Comparison of ENCODE assay signal across 19 cellular contexts in genomic region chr15:41879321-41879845, GRCh38. TPM values are rescaled to one million over a fixed set of nuclear protein-coding genes. Genes with fewer than 3 reads are reported as not detected.
DNase-seq lines count a peak whose midpoint lies in the region; ATAC-seq, FAIRE-seq and TF ChIP-seq lines count a peak whose summit lies in the region.
"Had no signal": no experiment of that assay in that cellular context is flagged by ENCODE, and none has a peak within 500 bp of the region (broad histone marks: within the 10 kb centered on the region; RNA-seq: fewer than 3 reads in every experiment).

No MANE protein-coding gene starts in this region.

- no peaks in the 10 kb centered on the region for H3K79me1 ChIP-seq in H1 (ENCODE audit: low read depth, low read length)

- peaks cover 11% of the 10 kb centered on the region for H3K4me1 Mint-ChIP-seq in T-helper 17 cell
- peaks cover 29% of the 10 kb centered on the region for H3K4me1 Mint-ChIP-seq in stimulated activated effector memory CD8-positive, alpha-beta T cell treated with anti-CD3 and anti-CD28 coated beads, Interleukin-12 subunit alpha, Interleukin-12 subunit beta, amount 100 ng/mL, for 72 hours
- peaks cover 16 to 34% of the 10 kb centered on the region in 2 donors for H3K4me1 Mint-ChIP-seq in stimulated activated naive B cell treated with anti-CD40 and anti-IgM and Interleukin-4, amounts not matched to agents 10 μg/mL and 1 μg/mL and 100 μg/mL, for 72 hours

- TF ChIP-seq POLR2A in H1 (IDR thresholded peaks at IDR 0.05; ENCODE audit: control extremely low read depth in 1 of 2, low read depth in 2 of 2, low read length in 2 of 2), result no peak

- peak; percentile 77 for DNase-seq in G401 (ENCODE audit: low spot score)
- DNase-seq in T-helper 17 cell, result no peak
- no peak for DNase-seq in H1 (ENCODE audit: low read depth in 1 of 2, low spot score in 2 of 2)
- no peak for DNase-seq in stimulated activated effector memory CD8-positive, alpha-beta T cell treated with anti-CD3 and anti-CD28 coated beads, Interleukin-12 subunit alpha, Interleukin-12 subunit beta, amount 100 ng/mL, for 72 hours (ENCODE audit: low spot score in 2 of 2)
- DNase-seq in heart right ventricle, result no peak
- DNase-seq in stimulated activated naive B cell treated with anti-CD40 and anti-IgM and Interleukin-4, amounts not matched to agents 10 μg/mL and 1 μg/mL and 100 μg/mL, for 72 hours, result no peak
- DNase-seq in left cardiac atrium, result no peak
- DNase-seq: CD4-positive, alpha-beta memory T cell; COR-L47; DMS153; DMS79 treated with DMSO at 0.1 percent for 48 hours; EL; GDM1 had no signal

- H2BK120ac ChIP-seq in H1 (replicated peaks; ENCODE audit: low read depth, low read length), result no peak overlapping the region

- H3K27ac Mint-ChIP-seq in T-helper 17 cell, result peak overlapping the region; percentile 19
- peak overlapping the region; percentile 40 for H3K27ac Mint-ChIP-seq in stimulated activated effector memory CD8-positive, alpha-beta T cell treated with anti-CD3 and anti-CD28 coated beads, Interleukin-12 subunit alpha, Interleukin-12 subunit beta, amount 100 ng/mL, for 72 hours
- no peak overlapping the region for H3K27ac Mint-ChIP-seq in stimulated activated naive B cell treated with anti-CD40 and anti-IgM and Interleukin-4, amounts not matched to agents 10 μg/mL and 1 μg/mL and 100 μg/mL, for 72 hours
- H3K27ac Mint-ChIP-seq: B cell had no signal

- H3K4me3 Mint-ChIP-seq in T-helper 17 cell, result no peak overlapping the region
- no peak overlapping the region for H3K4me3 Mint-ChIP-seq in stimulated activated effector memory CD8-positive, alpha-beta T cell treated with anti-CD3 and anti-CD28 coated beads, Interleukin-12 subunit alpha, Interleukin-12 subunit beta, amount 100 ng/mL, for 72 hours
- no peak overlapping the region for H3K4me3 Mint-ChIP-seq in stimulated activated naive B cell treated with anti-CD40 and anti-IgM and Interleukin-4, amounts not matched to agents 10 μg/mL and 1 μg/mL and 100 μg/mL, for 72 hours
- H3K4me3 Mint-ChIP-seq: B cell; CD4-positive, alpha-beta memory T cell had no signal

- H3K27ac ChIP-seq in H1 (ENCODE audit: low read depth, low read length), result no peak overlapping the region
- H3K27ac ChIP-seq in heart right ventricle, result no peak overlapping the region

- ATAC-seq in T-helper 17 cell (no peak), heart right ventricle (no peak), left cardiac atrium (no peak)
- ATAC-seq in stimulated activated effector memory CD8-positive, alpha-beta T cell treated with anti-CD3 and anti-CD28 coated beads, Interleukin-12 subunit alpha, Interleukin-12 subunit beta, amount 100 ng/mL, for 72 hours, result no peak
- no peak for ATAC-seq in stimulated activated naive B cell treated with anti-CD40 and anti-IgM and Interleukin-4, amounts not matched to agents 10 μg/mL and 1 μg/mL and 100 μg/mL, for 72 hours (replicated peaks)
- ATAC-seq: HCT116 had no signal

- H3K27me3 ChIP-seq in H1 (replicated peaks in 1 of 4; ENCODE audit: control insufficient read depth in 3 of 4, extremely low read depth in 1 of 4, insufficient read depth in 3 of 4, low read length in 3 of 4) (peaks cover 21 to 36% (median 31%) of the 10 kb centered on the region in 4 experiments), heart right ventricle (peaks cover 0 to 16% (median 0%) of the 10 kb centered on the region in 7 donors)

- no peak overlapping the region for H3K18ac ChIP-seq in H1 (ENCODE audit: extremely low read depth, low read length)

- intact Hi-C loops in heart right ventricle (cut with DNase I) (no loop called here), left cardiac atrium (cut with DNase I) (no loop called here)

- no peak for TF ChIP-seq RAD21 in H1 (IDR thresholded peaks at IDR 0.05 in 1 of 2, conservative IDR thresholded peaks at IDR 0.05 in 1 of 2; ENCODE audit: low read depth in 2 of 2, low read length in 2 of 2)

- H3K36me3 Mint-ChIP-seq in T-helper 17 cell (ENCODE audit: low read depth), result peaks cover 4% of the 10 kb centered on the region
- no peaks in the 10 kb centered on the region for H3K36me3 Mint-ChIP-seq in stimulated activated effector memory CD8-positive, alpha-beta T cell treated with anti-CD3 and anti-CD28 coated beads, Interleukin-12 subunit alpha, Interleukin-12 subunit beta, amount 100 ng/mL, for 72 hours
- H3K36me3 Mint-ChIP-seq in stimulated activated naive B cell treated with anti-CD40 and anti-IgM and Interleukin-4, amounts not matched to agents 10 μg/mL and 1 μg/mL and 100 μg/mL, for 72 hours, result peaks cover 0 to 3% of the 10 kb centered on the region in 2 donors
- H3K36me3 Mint-ChIP-seq: CD4-positive, alpha-beta memory T cell had no signal

- no peak overlapping the region for H2AFZ ChIP-seq in H1 (ENCODE audit: low read length)

- no peak for TF ChIP-seq EP300 in H1 (IDR thresholded peaks at IDR 0.05; ENCODE audit: borderline replicate concordance in 1 of 2, low read depth in 2 of 2, low read length in 2 of 2)

- H3K9me3 ChIP-seq in T-helper 17 cell (ENCODE audit: control insufficient read depth, low read length, poor library complexity, severe bottlenecking) (no peaks in the 10 kb centered on the region), H1 (ENCODE audit: insufficient read depth in 2 of 2, low read depth in 1 of 2, low read length in 1 of 2) (no peaks in the 10 kb centered on the region), heart right ventricle (no peaks in the 10 kb centered on the region)

- H2AK5ac ChIP-seq in H1 (ENCODE audit: low read depth, low read length), result 0 out of 2 replicates have a peak overlapping the region, but pooled peaks have one; percentile 24

- no peak overlapping the region for H3K14ac ChIP-seq in H1 (ENCODE audit: insufficient read length)

- no peak overlapping the region for H2BK5ac ChIP-seq in H1 (ENCODE audit: low read depth, low read length)

- no peaks in the 10 kb centered on the region for H3K9me3 Mint-ChIP-seq in stimulated activated effector memory CD8-positive, alpha-beta T cell treated with anti-CD3 and anti-CD28 coated beads, Interleukin-12 subunit alpha, Interleukin-12 subunit beta, amount 100 ng/mL, for 72 hours
- no peaks in the 10 kb centered on the region for H3K9me3 Mint-ChIP-seq in stimulated activated naive B cell treated with anti-CD40 and anti-IgM and Interleukin-4, amounts not matched to agents 10 μg/mL and 1 μg/mL and 100 μg/mL, for 72 hours
- H3K9me3 Mint-ChIP-seq: CD4-positive, alpha-beta memory T cell had no signal

- no peak overlapping the region for H3K56ac ChIP-seq in H1 (replicated peaks; ENCODE audit: insufficient read length, low read depth, low read length)

- no peak overlapping the region for H3K4me3 ChIP-seq in H1 (ENCODE audit: extremely low read depth in 1 of 4, insufficient read depth in 2 of 4, low read depth in 3 of 4, low read length in 4 of 4)
- H3K4me3 ChIP-seq in heart right ventricle, result no peak overlapping the region

- H2BK15ac ChIP-seq in H1 (ENCODE audit: low read length), result no peak overlapping the region

- TF ChIP-seq CTCF in H1 (IDR thresholded peaks at IDR 0.05; ENCODE audit: control extremely low read depth in 1 of 3, insufficient read depth in 1 of 3, low read depth in 1 of 3, low read length in 3 of 3) (no peak), heart right ventricle (IDR thresholded peaks at IDR 0.05) (no peak)

- H3K9ac ChIP-seq in H1 (replicated peaks in 1 of 4; ENCODE audit: extremely low read depth in 1 of 4, low read depth in 3 of 4, low read length in 3 of 4), result no peak overlapping the region; a peak in 1 of 7 replicates

- H4K8ac ChIP-seq in H1 (ENCODE audit: extremely low read depth, insufficient read depth, low read length), result no peak overlapping the region

- peaks cover 0 to 2% of the 10 kb centered on the region in 2 experiments for H4K20me1 ChIP-seq in H1 (replicated peaks in 1 of 2; ENCODE audit: control insufficient read depth in 1 of 2, insufficient read depth in 2 of 2, low read length in 2 of 2)

- no peak overlapping the region for H3K23ac ChIP-seq in H1 (ENCODE audit: insufficient read length)

- no peak overlapping the region for H3K4me2 ChIP-seq in H1 (ENCODE audit: insufficient read depth in 1 of 2, low read depth in 2 of 2, low read length in 2 of 2)

- H3K36me3 ChIP-seq in H1 (ENCODE audit: control insufficient read depth in 2 of 4, insufficient read depth in 4 of 4, low read length in 3 of 4) (no peaks in the 10 kb centered on the region), heart right ventricle (no peaks in the 10 kb centered on the region)

- CTCF ChIA-PET in H1 (lab: Charles Lee; ENCODE audit: partially characterized antibody), result interaction anchor here (0.5 to 7.9 kb wide), 8 partner anchors 13 to 1019 kb away, joined by 3 to 58 read pairs (median 4); partner anchors contain the start of gene MAPKBP1

- in situ Hi-C loops in G401 (cut with HindIII; ENCODE audit: low sequenced_read_pairs), result no loop called here

- peaks cover 0 to 9% (median 4%) of the 10 kb centered on the region in 4 experiments; a peak in 5 of 7 replicates for H3K4me1 ChIP-seq in H1 (replicated peaks in 1 of 4; ENCODE audit: control insufficient read depth in 3 of 4, insufficient read depth in 4 of 4, low read length in 3 of 4)
- H3K4me1 ChIP-seq in heart right ventricle, result peaks cover 3 to 35% (median 23%) of the 10 kb centered on the region in 9 donors

- no peak overlapping the region for H4K5ac ChIP-seq in H1 (ENCODE audit: insufficient read length, low read depth, low read length)

- no peak overlapping the region for H4K91ac ChIP-seq in H1 (replicated peaks; ENCODE audit: insufficient read length, low read length)

- H3K27me3 Mint-ChIP-seq in T-helper 17 cell, result peaks cover 12% of the 10 kb centered on the region
- H3K27me3 Mint-ChIP-seq in stimulated activated naive B cell treated with anti-CD40 and anti-IgM and Interleukin-4, amounts not matched to agents 10 μg/mL and 1 μg/mL and 100 μg/mL, for 72 hours, result peaks cover 26 to 41% of the 10 kb centered on the region in 2 donors

- no peak for FAIRE-seq in H1 (lab: Jason Lieb, UNC)
- FAIRE-seq: A204.1, D721Med, GM12892, H54 had no signal

- no peak overlapping the region for H2BK12ac ChIP-seq in H1 (ENCODE audit: low read depth, low read length)

- POLR2A ChIA-PET in H1 (lab: Charles Lee; ENCODE audit: partially characterized antibody), result interaction anchor here (0.8 to 1.4 kb wide), 2 partner anchors 15 to 26 kb away, joined by 4 to 6 read pairs; no protein-coding TSS in a partner anchor

- H2BK20ac ChIP-seq in H1 (ENCODE audit: low read length), result no peak overlapping the region

- WGBS in H1 (ENCODE audit: extremely low coverage in 1 of 2, insufficient coverage in 1 of 2, insufficient read length in 1 of 2, insufficient replicate concordance in 2 of 2, low coverage in 1 of 2, low lambda C conversion rate in 2 of 2, missing lambda C conversion rate in 1 of 2), 2 experiments, result 91% methylated on average over 10 of the region's 10 CpGs; no CpG with 5 or more reads in 1 of the 2 experiments
- 95 to 96% methylated on average over 10 of the region's 10 CpGs for WGBS in heart right ventricle, 2 donors

- no peak overlapping the region for H3K4ac ChIP-seq in H1 (replicated peaks; ENCODE audit: insufficient read length, low read depth, low read length)

- H3K23me2 ChIP-seq in H1 (ENCODE audit: low read depth, low read length), result peaks cover 4% of the 10 kb centered on the region; the same call in 1 of the 2 replicates

- no peaks in the 10 kb centered on the region for H3K79me2 ChIP-seq in H1 (ENCODE audit: control insufficient read depth in 1 of 2, insufficient read depth in 2 of 2, low read length in 2 of 2)

RNA-seq across cellular contexts. Expression of gene SPTBN5, which starts 14.5 kb away (rescaled TPM):
- total RNA-seq in G401 (2014; rRNA removed; shearing (Covaris generic)), result 0.37 and 3.5 TPM in 2 replicates
- total RNA-seq in T-helper 17 cell (1 to 10 TPM; 1.9 to 2.2 TPM), heart right ventricle (1 to 10 TPM; 1.6 to 5.9 (median 2.4) TPM), left cardiac atrium (1 to 10 TPM; 1.7 to 2.5 TPM)
- total RNA-seq in H1 (2021; fragmentation: NEBNext Ultra II Directional; extraction: Animal tissue kit (Norgen Biotek cat#: 25700)), result 0.84 and 1.1 TPM in 2 replicates
- polyA plus RNA-seq in H1 (2011; rRNA removed) (0.32 and 0.38 TPM in 2 replicates), heart right ventricle (1 to 10 TPM in 1 of 2 donors, under 1 TPM in 1; 0.94 to 8.7 TPM)
- polyA plus RNA-seq in H1 (2011; cell fraction: cytosol; rRNA removed), result 0.59 TPM
- 4.5 TPM for polyA plus RNA-seq in H1 (2011; cell fraction: nucleus; rRNA removed)
- polyA plus RNA-seq in H1 (2012, experiment 1 of 2), result 0.33 to 1.1 TPM (median 0.89 TPM) in 4 replicates
- polyA plus RNA-seq in H1 (2012, experiment 2 of 2), result 0.12 TPM
- 0.43 TPM for polyA plus RNA-seq in H1 (2013, experiment 1 of 2)
- 0.35 TPM for polyA plus RNA-seq in H1 (2013, experiment 2 of 2)
- polyA minus RNA-seq in H1 (2011; rRNA and poly(A)+ RNA removed), result 0.13 and 0.54 TPM in 2 replicates
- not detected for polyA minus RNA-seq in H1 (2011; cell fraction: cytosol; rRNA and poly(A)+ RNA removed)
- 1.00 TPM for polyA minus RNA-seq in H1 (2011; cell fraction: nucleus; rRNA and poly(A)+ RNA removed)

RNA-seq across cellular contexts. Expression of gene PLA2G4B, which starts 40.7 kb away (rescaled TPM):
- total RNA-seq in G401 (2014; rRNA removed; shearing (Covaris generic)), result 0.37 and 0.92 TPM in 2 replicates
- total RNA-seq in T-helper 17 cell, result 10 to 100 TPM; 23.1 to 34.8 TPM
- total RNA-seq in H1 (2021; fragmentation: NEBNext Ultra II Directional; extraction: Animal tissue kit (Norgen Biotek cat#: 25700)), result 4.2 and 8.0 TPM in 2 replicates
- polyA plus RNA-seq in H1 (2011; rRNA removed), result 9.2 TPM in 2 replicates
- 8.0 TPM for polyA plus RNA-seq in H1 (2011; cell fraction: cytosol; rRNA removed)
- polyA plus RNA-seq in H1 (2011; cell fraction: nucleus; rRNA removed), result 49.3 TPM
- 2.8 to 7.8 TPM (median 6.9 TPM) in 4 replicates for polyA plus RNA-seq in H1 (2012, experiment 1 of 2)
- 4.2 TPM for polyA plus RNA-seq in H1 (2012, experiment 2 of 2)
- 10.3 TPM for polyA plus RNA-seq in H1 (2013, experiment 1 of 2)
- polyA plus RNA-seq in H1 (2013, experiment 2 of 2), result 6.5 TPM
- 1.5 and 2.0 TPM in 2 replicates for polyA minus RNA-seq in H1 (2011; rRNA and poly(A)+ RNA removed)
- polyA minus RNA-seq in H1 (2011; cell fraction: cytosol; rRNA and poly(A)+ RNA removed), result 3.1 TPM
- polyA minus RNA-seq in H1 (2011; cell fraction: nucleus; rRNA and poly(A)+ RNA removed), result 7.5 TPM
- 1 to 10 TPM; 1.6 to 6.7 (median 3.2) TPM for total RNA-seq in heart right ventricle
- 10 to 100 TPM in 1 of 2 donors, 1 to 10 TPM in 1; 2.7 to 16.0 TPM for polyA plus RNA-seq in heart right ventricle
- total RNA-seq in left cardiac atrium, result 1 to 10 TPM; 5.4 to 7.2 TPM

RNA-seq across cellular contexts. Expression of gene JMJD7, which starts 51.5 kb away (rescaled TPM):
- 6.7 and 11.8 TPM in 2 replicates for total RNA-seq in G401 (2014; rRNA removed; shearing (Covaris generic))
- total RNA-seq in T-helper 17 cell, result 10 to 100 TPM; 26.7 to 35.6 TPM
- 14.7 and 15.0 TPM in 2 replicates for total RNA-seq in H1 (2021; fragmentation: NEBNext Ultra II Directional; extraction: Animal tissue kit (Norgen Biotek cat#: 25700))
- 20.0 and 21.2 TPM in 2 replicates for polyA plus RNA-seq in H1 (2011; rRNA removed)
- polyA plus RNA-seq in H1 (2011; cell fraction: cytosol; rRNA removed), result 17.1 TPM
- 28.8 TPM for polyA plus RNA-seq in H1 (2011; cell fraction: nucleus; rRNA removed)
- 11.7 to 16.4 TPM (median 15.2 TPM) in 4 replicates for polyA plus RNA-seq in H1 (2012, experiment 1 of 2)
- 15.2 TPM for polyA plus RNA-seq in H1 (2012, experiment 2 of 2)
- 7.5 TPM for polyA plus RNA-seq in H1 (2013, experiment 1 of 2)
- 8.5 TPM for polyA plus RNA-seq in H1 (2013, experiment 2 of 2)
- 4.8 and 5.2 TPM in 2 replicates for polyA minus RNA-seq in H1 (2011; rRNA and poly(A)+ RNA removed)
- polyA minus RNA-seq in H1 (2011; cell fraction: cytosol; rRNA and poly(A)+ RNA removed), result 10.6 TPM
- 6.7 TPM for polyA minus RNA-seq in H1 (2011; cell fraction: nucleus; rRNA and poly(A)+ RNA removed)
- total RNA-seq in heart right ventricle, result 10 to 100 TPM; 11.0 to 20.9 (median 12.9) TPM
- polyA plus RNA-seq in heart right ventricle, result 10 to 100 TPM in 1 of 2 donors, 1 to 10 TPM in 1; 8.6 to 23.0 TPM
- total RNA-seq in left cardiac atrium, result 10 to 100 TPM in 1 of 2 donors, 1 to 10 TPM in 1; 8.8 to 11.7 TPM
